21 cellular contexts compared by ENCODE assay signal in the genomic region with DNA sequence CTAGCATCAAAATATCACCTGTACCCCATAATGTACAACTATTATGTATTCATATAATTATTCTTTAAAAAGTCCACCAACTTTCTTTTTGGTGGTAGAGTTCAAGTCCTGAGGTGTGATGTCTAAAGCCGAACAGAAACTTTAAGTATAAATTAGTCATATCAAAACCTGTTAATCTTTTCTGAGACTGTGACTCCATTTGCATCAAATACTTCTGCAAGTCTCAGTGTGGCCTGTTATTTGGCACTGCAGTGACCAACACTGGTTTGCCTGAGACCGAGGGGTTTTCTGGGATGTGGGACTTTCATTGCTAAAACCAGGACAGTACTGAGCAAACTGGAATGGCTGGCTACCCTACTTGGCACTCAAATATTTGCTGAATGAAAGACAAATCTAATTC. TPM values are rescaled to one million over a fixed set of nuclear protein-coding genes. Genes with fewer than 3 reads are reported as not detected.
A peak's percentile ranks its signal among the peaks of the same experiment; 100 is the strongest.
DNase-seq lines count a peak whose midpoint lies in the region; ATAC-seq, FAIRE-seq and TF ChIP-seq lines count a peak whose summit lies in the region.
"Had no signal": no experiment of that assay in that cellular context is flagged by ENCODE, and none has a peak within 500 bp of the region (broad histone marks: within the 10 kb centered on the region; RNA-seq: fewer than 3 reads in every experiment).

No MANE protein-coding gene starts in this region.

- H3K4me3 ChIP-seq in neural progenitor cell = no peak overlapping the region
- H3K4me3 ChIP-seq: esophagus squamous epithelium, prostate gland, smooth muscle cell had no signal

- H3K27me3 ChIP-seq in neural progenitor cell = no peaks in the 10 kb centered on the region
- H3K27me3 ChIP-seq: esophagus squamous epithelium had no signal

- H3K9ac ChIP-seq in neural progenitor cell = no peak overlapping the region

- no peak overlapping the region for H3K27ac ChIP-seq in neural progenitor cell
- H3K27ac ChIP-seq: esophagus squamous epithelium, prostate gland had no signal

- H3K27me3 Mint-ChIP-seq in activated CD4-positive, alpha-beta memory T cell treated with anti-CD3 and anti-CD28 coated beads, Interleukin-2, amount 10 ng/mL, durations not matched to agents 7 days and 5 days = no peaks in the 10 kb centered on the region
- peaks cover 6% of the 10 kb centered on the region for H3K27me3 Mint-ChIP-seq in neural progenitor cell (ENCODE audit: insufficient read depth, low read depth)

- H3K36me3 ChIP-seq in neural progenitor cell = peaks cover 13% of the 10 kb centered on the region
- H3K36me3 ChIP-seq: prostate gland had no signal

- FAIRE-seq in GM18507 (lab: Jason Lieb, UNC) = peak; percentile 66
- FAIRE-seq in H54 (lab: Jason Lieb, UNC) = no peak
- FAIRE-seq: G401.6 had no signal

- CTCF ChIA-PET in activated CD4-positive, alpha-beta memory T cell treated with anti-CD3 and anti-CD28 coated beads, Interleukin-2, amount 10 ng/mL, durations not matched to agents 7 days and 5 days (lab: Charles Lee) = no interaction called here

- H3K4me3 Mint-ChIP-seq in activated CD4-positive, alpha-beta memory T cell treated with anti-CD3 and anti-CD28 coated beads, Interleukin-2, amount 10 ng/mL, durations not matched to agents 7 days and 5 days = no peak overlapping the region
- no peak overlapping the region for H3K4me3 Mint-ChIP-seq in neural progenitor cell
- H3K4me3 Mint-ChIP-seq: brain, natural killer cell had no signal

- H4K20me1 ChIP-seq in neural progenitor cell (ENCODE audit: low read depth) = no peaks in the 10 kb centered on the region

- no peak for DNase-seq in GM18507 (ENCODE audit: extremely low spot score, insufficient read length, low read depth)
- no peak for DNase-seq in activated CD4-positive, alpha-beta memory T cell treated with anti-CD3 and anti-CD28 coated beads, Interleukin-2, amount 10 ng/mL, durations not matched to agents 7 days and 5 days
- no peak for DNase-seq in H54 (ENCODE audit: insufficient read length, low spot score)
- no peak for DNase-seq in DMS79 (lab: John Stamatoyannopoulos, UW)
- no peak for DNase-seq in neural progenitor cell (ENCODE audit: low spot score)
- DNase-seq: activated CD4-positive, alpha-beta T cell treated with anti-CD3 and anti-CD28 coated beads for 1 hour; activated naive CD4-positive, alpha-beta T cell treated with anti-CD3 and anti-CD28 coated beads, Interleukin-2, amount 50 U/mL, for 16 hours; dermis blood vessel endothelial cell; esophagus squamous epithelium; KG1; natural killer cell; NCI-H1105 treated with DMSO at 0.1 percent for 48 hours; SHP77 treated with DMSO at 0.1 percent for 48 hours; stimulated activated naive CD4-positive, alpha-beta T cell had no signal

- H3K4me1 ChIP-seq in neural progenitor cell = no peaks in the 10 kb centered on the region
- H3K4me1 ChIP-seq: prostate gland had no signal

- no peak for TF ChIP-seq CTCF in neural progenitor cell (IDR thresholded peaks at IDR 0.05)

- peaks cover 71% of the 10 kb centered on the region for H3K36me3 Mint-ChIP-seq in activated CD4-positive, alpha-beta memory T cell treated with anti-CD3 and anti-CD28 coated beads, Interleukin-2, amount 10 ng/mL, durations not matched to agents 7 days and 5 days (ENCODE audit: low read depth)
- peaks cover 62% of the 10 kb centered on the region for H3K36me3 Mint-ChIP-seq in neural progenitor cell

- TF ChIP-seq POLR2A in H54 (IDR thresholded peaks at IDR 0.05; ENCODE audit: low read depth, low read length) = no peak

- H3K9me3 Mint-ChIP-seq in activated CD4-positive, alpha-beta memory T cell treated with anti-CD3 and anti-CD28 coated beads, Interleukin-2, amount 10 ng/mL, durations not matched to agents 7 days and 5 days = peaks cover 33% of the 10 kb centered on the region
- H3K9me3 Mint-ChIP-seq in neural progenitor cell = peaks cover 44% of the 10 kb centered on the region
- H3K9me3 Mint-ChIP-seq: natural killer cell had no signal

- H3K79me2 ChIP-seq in neural progenitor cell (ENCODE audit: low read depth) = peaks cover 20% of the 10 kb centered on the region

- H3K9me3 ChIP-seq in neural progenitor cell (ENCODE audit: low read depth) = peaks cover 6% of the 10 kb centered on the region
- H3K9me3 ChIP-seq: prostate gland had no signal

- ATAC-seq in GM19438 (IDR thresholded peaks at IDR 0.05; ENCODE audit: low read depth, unreplicated experiment) (peak; percentile 49), HG02759 (IDR thresholded peaks at IDR 0.05; ENCODE audit: unreplicated experiment) (peak; percentile 53), HG03521 (IDR thresholded peaks at IDR 0.05; ENCODE audit: unreplicated experiment) (peak; percentile 57)
- ATAC-seq: natural killer cell had no signal

- H3K4me2 ChIP-seq in neural progenitor cell = no peak overlapping the region
- H3K4me2 ChIP-seq: smooth muscle cell had no signal

- peaks cover 26% of the 10 kb centered on the region for H3K4me1 Mint-ChIP-seq in activated CD4-positive, alpha-beta memory T cell treated with anti-CD3 and anti-CD28 coated beads, Interleukin-2, amount 10 ng/mL, durations not matched to agents 7 days and 5 days
- H3K4me1 Mint-ChIP-seq in neural progenitor cell = no peaks in the 10 kb centered on the region

- POLR2A ChIA-PET in activated CD4-positive, alpha-beta memory T cell treated with anti-CD3 and anti-CD28 coated beads, Interleukin-2, amount 10 ng/mL, durations not matched to agents 7 days and 5 days (lab: Charles Lee) = no interaction called here

- H3K27ac Mint-ChIP-seq in activated CD4-positive, alpha-beta memory T cell treated with anti-CD3 and anti-CD28 coated beads, Interleukin-2, amount 10 ng/mL, durations not matched to agents 7 days and 5 days = no peak overlapping the region
- no peak overlapping the region for H3K27ac Mint-ChIP-seq in neural progenitor cell
- H3K27ac Mint-ChIP-seq: brain had no signal

- no peaks in the 10 kb centered on the region for H3F3A ChIP-seq in neural progenitor cell (ENCODE audit: low read depth)

- no peak overlapping the region for H2AFZ ChIP-seq in neural progenitor cell (replicated peaks)

RNA-seq across cellular contexts. Expression of gene NGLY1, which starts 7.3 kb away (rescaled TPM):
- total RNA-seq in activated CD4-positive, alpha-beta memory T cell treated with anti-CD3 and anti-CD28 coated beads, Interleukin-2, amount 10 ng/mL, durations not matched to agents 7 days and 5 days = 10 to 100 TPM; 56.4 to 61.2 TPM
- total RNA-seq in neural progenitor cell (ENCODE audit: low replicate concordance) = 37.7 and 45.0 TPM in 2 replicates

RNA-seq across cellular contexts. Expression of gene OXSM, which starts 14.0 kb away (rescaled TPM):
- total RNA-seq in activated CD4-positive, alpha-beta memory T cell treated with anti-CD3 and anti-CD28 coated beads, Interleukin-2, amount 10 ng/mL, durations not matched to agents 7 days and 5 days = 10 to 100 TPM; 13.2 to 14.3 TPM
- total RNA-seq in neural progenitor cell (ENCODE audit: low replicate concordance) = 1.6 and 2.1 TPM in 2 replicates
